Comparison of ENCODE assay signal across 29 cellular contexts in the genomic region with DNA sequence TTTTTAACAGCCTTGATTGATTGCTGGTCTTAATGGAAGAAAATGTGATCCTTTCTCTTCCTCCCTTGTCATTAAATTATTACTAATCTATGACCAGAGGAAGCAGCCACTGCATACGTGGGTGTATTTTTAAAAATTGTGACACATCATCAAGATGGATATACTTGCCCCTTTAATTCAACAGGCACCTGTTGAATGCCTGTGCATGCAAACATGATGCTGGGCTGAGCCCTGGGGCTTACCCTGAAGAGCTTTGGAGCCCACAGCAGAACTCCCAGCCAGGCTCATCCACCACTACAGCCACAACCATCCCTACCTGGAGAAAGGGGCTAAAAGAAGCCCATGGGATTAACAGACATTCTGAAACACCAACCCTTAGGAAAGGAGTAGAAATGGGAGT.
DNase-seq lines count a peak whose midpoint lies in the region; FAIRE-seq and TF ChIP-seq lines count a peak whose summit lies in the region.
"Had no signal": no experiment of that assay in that cellular context is flagged by ENCODE, and none has a peak within 500 bp of the region (broad histone marks: within the 10 kb centered on the region; RNA-seq: fewer than 3 reads in every experiment).

No MANE protein-coding gene starts in this region.

- no peak for TF ChIP-seq POLR2A in GM12891 (IDR thresholded peaks at IDR 0.05; ENCODE audit: low read depth, low read length)

- no peak for TF ChIP-seq CTCF in HEK293 (tag by site-specific recombination; IDR thresholded peaks at IDR 0.05)

- H3K9me3 ChIP-seq in HEK293 (ENCODE audit: control insufficient read depth, insufficient read depth, low read depth, low read length): no peaks in the 10 kb centered on the region
- H3K9me3 ChIP-seq: BE2C had no signal

- no peaks in the 10 kb centered on the region for H3K36me3 ChIP-seq in HEK293 (ENCODE audit: control insufficient read depth in 2 of 2, insufficient read depth in 1 of 2, low read length in 2 of 2)
- H3K36me3 ChIP-seq: BE2C had no signal

- DNase-seq in GM12891 (ENCODE audit: insufficient read length, low spot score): no peak
- DNase-seq: 8988T; ACHN; AML-193; BE2C; C1 segment of cervical spinal cord; Caco-2; Calu3; CD4-positive, alpha-beta memory T cell; CD4-positive, alpha-beta T cell; CD4-positive, CD25-positive, alpha-beta regulatory T cell; CD8-positive, alpha-beta memory T cell; CD8-positive, alpha-beta T cell; COR-L47; DMS 273 treated with DMSO at 0.1 percent for 48 hours; DMS153; DMS53; DMS79; DMS79 treated with DMSO at 0.1 percent for 48 hours; DND-41; EL had no signal

- POLR2A ChIA-PET in HEK293 (lab: Yijun Ruan, JAX): no interaction called here

- H3K4me3 ChIP-seq in HEK293 (ENCODE audit: low read depth, low read length): no peak overlapping the region
- H3K4me3 ChIP-seq: A549; BLaER1; BLaER1 treated with 17β-estradiol and CSF1 and Interleukin-3, amounts not matched to agents 10 nM and 100 nM had no signal

- no peak for FAIRE-seq in GM12891 (lab: Jason Lieb, UNC)
- FAIRE-seq: A204.1, A549, D721Med had no signal

- CTCF ChIA-PET in HEK293 (lab: Yijun Ruan, JAX): no interaction called here

- H3K4me1 ChIP-seq in HEK293 (ENCODE audit: control insufficient read depth, insufficient read depth, low read length): no peaks in the 10 kb centered on the region
- H3K4me1 ChIP-seq: A549, BE2C, BLaER1, Caco-2 had no signal

- H3K27ac ChIP-seq in HEK293 (ENCODE audit: extremely low read depth, low read depth, low read length): no peak overlapping the region
- H3K27ac ChIP-seq: 22Rv1; A549; BLaER1; BLaER1 treated with 17β-estradiol and CSF1 and Interleukin-3, amounts not matched to agents 10 nM and 100 nM; C4-2B had no signal

TF ChIP-seq in HEK293, 187 proteins besides CTCF, POLR2A, EP300 and RAD21 (continues in another document):
- no peak for TF ChIP-seq ZNF610 (tag by site-specific recombination; IDR thresholded peaks at IDR 0.05; ENCODE audit: borderline replicate concordance)
- TF ChIP-seq, protein P1, sequence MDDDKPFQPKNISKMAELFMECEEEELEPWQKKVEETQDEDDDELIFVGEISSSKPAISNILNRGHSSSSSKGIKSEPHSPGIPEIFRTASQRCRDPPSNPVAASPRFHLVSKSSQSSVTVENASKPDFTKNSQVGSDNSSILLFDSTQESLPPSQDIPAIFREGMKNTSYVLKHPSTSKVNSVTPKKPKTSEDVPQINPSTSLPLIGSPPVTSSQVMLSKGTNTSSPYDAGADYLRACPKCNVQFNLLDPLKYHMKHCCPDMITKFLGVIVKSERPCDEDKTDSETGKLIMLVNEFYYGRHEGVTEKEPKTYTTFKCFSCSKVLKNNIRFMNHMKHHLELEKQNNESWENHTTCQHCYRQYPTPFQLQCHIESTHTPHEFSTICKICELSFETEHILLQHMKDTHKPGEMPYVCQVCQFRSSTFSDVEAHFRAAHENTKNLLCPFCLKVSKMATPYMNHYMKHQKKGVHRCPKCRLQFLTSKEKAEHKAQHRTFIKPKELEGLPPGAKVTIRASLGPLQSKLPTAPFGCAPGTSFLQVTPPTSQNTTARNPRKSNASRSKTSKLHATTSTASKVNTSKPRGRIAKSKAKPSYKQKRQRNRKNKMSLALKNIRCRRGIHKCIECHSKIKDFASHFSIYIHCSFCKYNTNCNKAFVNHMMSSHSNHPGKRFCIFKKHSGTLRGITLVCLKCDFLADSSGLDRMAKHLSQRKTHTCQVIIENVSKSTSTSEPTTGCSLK (tag by site-specific recombination; IDR thresholded peaks at IDR 0.05): no peak
- no peak for TF ChIP-seq TRIM28 (IDR thresholded peaks at IDR 0.05; ENCODE audit: borderline replicate concordance, low read length)
- TF ChIP-seq, protein P2, sequence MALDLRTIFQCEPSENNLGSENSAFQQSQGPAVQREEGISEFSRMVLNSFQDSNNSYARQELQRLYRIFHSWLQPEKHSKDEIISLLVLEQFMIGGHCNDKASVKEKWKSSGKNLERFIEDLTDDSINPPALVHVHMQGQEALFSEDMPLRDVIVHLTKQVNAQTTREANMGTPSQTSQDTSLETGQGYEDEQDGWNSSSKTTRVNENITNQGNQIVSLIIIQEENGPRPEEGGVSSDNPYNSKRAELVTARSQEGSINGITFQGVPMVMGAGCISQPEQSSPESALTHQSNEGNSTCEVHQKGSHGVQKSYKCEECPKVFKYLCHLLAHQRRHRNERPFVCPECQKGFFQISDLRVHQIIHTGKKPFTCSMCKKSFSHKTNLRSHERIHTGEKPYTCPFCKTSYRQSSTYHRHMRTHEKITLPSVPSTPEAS (tag by site-specific recombination; IDR thresholded peaks at IDR 0.05): no peak
- TF ChIP-seq WT1 (tag by site-specific recombination; IDR thresholded peaks at IDR 0.05): no peak
- TF ChIP-seq, protein P3, sequence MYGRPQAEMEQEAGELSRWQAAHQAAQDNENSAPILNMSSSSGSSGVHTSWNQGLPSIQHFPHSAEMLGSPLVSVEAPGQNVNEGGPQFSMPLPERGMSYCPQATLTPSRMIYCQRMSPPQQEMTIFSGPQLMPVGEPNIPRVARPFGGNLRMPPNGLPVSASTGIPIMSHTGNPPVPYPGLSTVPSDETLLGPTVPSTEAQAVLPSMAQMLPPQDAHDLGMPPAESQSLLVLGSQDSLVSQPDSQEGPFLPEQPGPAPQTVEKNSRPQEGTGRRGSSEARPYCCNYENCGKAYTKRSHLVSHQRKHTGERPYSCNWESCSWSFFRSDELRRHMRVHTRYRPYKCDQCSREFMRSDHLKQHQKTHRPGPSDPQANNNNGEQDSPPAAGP (tag by site-specific recombination; IDR thresholded peaks at IDR 0.05): no peak
- peak; percentile 94 for TF ChIP-seq SCRT2 (tag by site-specific recombination; IDR thresholded peaks at IDR 0.05)
- no peak for TF ChIP-seq ZFP69B (tag by site-specific recombination; IDR thresholded peaks at IDR 0.05)
- TF ChIP-seq KLF16 (tag by site-specific recombination; IDR thresholded peaks at IDR 0.05): no peak
- no peak for TF ChIP-seq ZNF660 (tag by site-specific recombination; IDR thresholded peaks at IDR 0.05)

TF ChIP-seq in GM12891, 5 proteins besides CTCF, POLR2A, EP300 and RAD21:
- no peak for TF ChIP-seq SPI1 (IDR thresholded peaks at IDR 0.05; ENCODE audit: low read depth, low read length)
- no peak for TF ChIP-seq PAX5 (IDR thresholded peaks at IDR 0.05; ENCODE audit: insufficient read depth, low read length, severe bottlenecking)
- TF ChIP-seq POU2F2 (IDR thresholded peaks at IDR 0.05; ENCODE audit: low read depth, low read length): no peak
- no peak for TF ChIP-seq TAF1 (IDR thresholded peaks at IDR 0.05; ENCODE audit: low read depth, low read length)
- TF ChIP-seq POLR2AphosphoS5 (IDR thresholded peaks at IDR 0.05; ENCODE audit: low read depth, low read length): no peak
